11 cellular contexts compared by ENCODE assay signal in genomic region chr2:128638741-128639477, GRCh38.
DNase-seq lines count a peak whose midpoint lies in the region; ATAC-seq and TF ChIP-seq lines count a peak whose summit lies in the region.
"Had no signal": no experiment of that assay in that cellular context is flagged by ENCODE, and none has a peak within 500 bp of the region (broad histone marks: within the 10 kb centered on the region; RNA-seq: fewer than 3 reads in every experiment).

No MANE protein-coding gene starts in this region.

- H3K4me2 ChIP-seq in neural cell (ENCODE audit: low read length) (no peak overlapping the region), OCI-LY7 (ENCODE audit: low read length) (no peak overlapping the region)

- intact Hi-C loops in OCI-LY7 (cut with micrococcal nuclease; ENCODE audit: unreplicated experiment) = no loop called here
- intact Hi-C loops in left colon (cut with DNase I, micrococcal nuclease) = no loop called here

- no peak for TF ChIP-seq EP300 in neural cell (conservative IDR thresholded peaks at IDR 0.05; ENCODE audit: poor library complexity, severe bottlenecking)

- H3K79me2 ChIP-seq in neural cell (replicated peaks; ENCODE audit: insufficient read depth, low read length) (no peaks in the 10 kb centered on the region), OCI-LY7 (ENCODE audit: insufficient read depth, low read depth, low read length) (no peaks in the 10 kb centered on the region)

- ATAC-seq in HG03159 (IDR thresholded peaks at IDR 0.05; ENCODE audit: unreplicated experiment) (no peak), left colon (no peak)
- ATAC-seq in activated T-cell treated with anti-CD3 and anti-CD28 coated beads, Interleukin-2, amount 50 U/mL, for 72 hours (replicated peaks in 1 of 2) = no peak

- CTCF ChIA-PET in OCI-LY7 (lab: Charles Lee; ENCODE audit: unreplicated experiment) = no interaction called here

- no peaks in the 10 kb centered on the region for H3K36me3 Mint-ChIP-seq in activated T-cell treated with anti-CD3 and anti-CD28 coated beads, Interleukin-2, amount 50 U/mL, for 72 hours (ENCODE audit: insufficient read depth in 2 of 2)

- H3K27me3 Mint-ChIP-seq in activated T-cell treated with anti-CD3 and anti-CD28 coated beads, Interleukin-2, amount 50 U/mL, for 72 hours (ENCODE audit: low read depth) = no peaks in the 10 kb centered on the region

- 21% methylated on average over 9 of the region's 9 CpGs for WGBS in HUES64

- H3K27ac Mint-ChIP-seq in activated T-cell treated with anti-CD3 and anti-CD28 coated beads, Interleukin-2, amount 50 U/mL, for 72 hours = no peak overlapping the region

- POLR2A ChIA-PET in OCI-LY7 (lab: Charles Lee) = no interaction called here

- H3K36me3 ChIP-seq in HUES64 (ENCODE audit: insufficient read depth, low read length) (no peaks in the 10 kb centered on the region), neural cell (ENCODE audit: insufficient read depth, low read length) (no peaks in the 10 kb centered on the region), OCI-LY7 (ENCODE audit: insufficient read depth, low read length) (no peaks in the 10 kb centered on the region)

- H3K4me3 Mint-ChIP-seq in activated T-cell treated with anti-CD3 and anti-CD28 coated beads, Interleukin-2, amount 50 U/mL, for 72 hours = no peak overlapping the region

- H3K4me1 Mint-ChIP-seq in activated T-cell treated with anti-CD3 and anti-CD28 coated beads, Interleukin-2, amount 50 U/mL, for 72 hours (ENCODE audit: low read depth) = peaks cover 5% of the 10 kb centered on the region

- H2AFZ ChIP-seq in neural cell (ENCODE audit: low read depth, low read length) (no peak overlapping the region), OCI-LY7 (ENCODE audit: low read length) (no peak overlapping the region)

- H3K27me3 ChIP-seq in HUES64 (ENCODE audit: insufficient read depth, low read length) (no peaks in the 10 kb centered on the region), neural cell (ENCODE audit: insufficient read depth, low read depth, low read length) (no peaks in the 10 kb centered on the region)

- peaks cover 30% of the 10 kb centered on the region for H3K4me1 ChIP-seq in HUES64 (ENCODE audit: insufficient read depth, low read length)
- H3K4me1 ChIP-seq in OCI-LY7 (ENCODE audit: insufficient read depth, low read length, poor library complexity, severe bottlenecking) = no peaks in the 10 kb centered on the region

- peak; percentile 77 for DNase-seq in DMS 273 (lab: John Stamatoyannopoulos, UW; ENCODE audit: unreplicated experiment)
- DNase-seq in ecto neural progenitor cell (ENCODE audit: low spot score) = peak; percentile 88
- no peak for DNase-seq in OCI-LY7 (ENCODE audit: low spot score)
- no peak for DNase-seq in left colon
- DNase-seq in activated T-cell treated with anti-CD3 and anti-CD28 coated beads, Interleukin-2, amount 50 U/mL, for 72 hours = no peak
- DNase-seq: GF-D8; NCI-H226; stimulated activated CD4-positive, alpha-beta T cell treated with anti-CD3 and anti-CD28 coated beads, Interleukin-4, amount 100 ng/mL, for 4 hours had no signal

- H3K4me3 ChIP-seq in HUES64 (ENCODE audit: low read length) (peak overlapping the region; percentile 5; the same call in 1 of the 2 replicates), neural cell (ENCODE audit: low read length) (no peak overlapping the region), OCI-LY7 (ENCODE audit: low read depth, low read length, poor library complexity, severe bottlenecking) (no peak overlapping the region)

- BruUV-seq in OCI-LY7 (replicated peaks; lab: Mats Ljungman, UMichigan) = no TSS peak

- H4K20me1 ChIP-seq in neural cell (ENCODE audit: insufficient read depth) = no peaks in the 10 kb centered on the region
- H4K20me1 ChIP-seq in OCI-LY7 (ENCODE audit: insufficient read depth, low read length) = no peaks in the 10 kb centered on the region

- no peaks in the 10 kb centered on the region for H3K9me3 ChIP-seq in HUES64 (ENCODE audit: insufficient read depth, low read depth, low read length)
- H3K9me3 ChIP-seq in neural cell (ENCODE audit: low read length) = no peaks in the 10 kb centered on the region
- no peaks in the 10 kb centered on the region for H3K9me3 ChIP-seq in OCI-LY7 (ENCODE audit: low read length)

- TF ChIP-seq RAD21 in neural cell (conservative IDR thresholded peaks at IDR 0.05) = peak; percentile 14

- H3K9me2 ChIP-seq in neural cell (ENCODE audit: insufficient read depth, low read length) (no peaks in the 10 kb centered on the region), OCI-LY7 (ENCODE audit: insufficient read depth, low read length) (no peaks in the 10 kb centered on the region)

- no peaks in the 10 kb centered on the region for H3K9me3 Mint-ChIP-seq in activated T-cell treated with anti-CD3 and anti-CD28 coated beads, Interleukin-2, amount 50 U/mL, for 72 hours

- H3K27ac ChIP-seq in HUES64 (ENCODE audit: low read depth, low read length) (peak overlapping the region; percentile 95), neural cell (ENCODE audit: low read length) (peak overlapping the region; percentile 52), OCI-LY7 (ENCODE audit: low read depth, low read length, poor library complexity, severe bottlenecking) (no peak overlapping the region)

- H3F3A ChIP-seq in neural cell (ENCODE audit: insufficient read depth, low read length, poor library complexity, severe bottlenecking) = no peaks in the 10 kb centered on the region

- H3K9ac ChIP-seq in HUES64 (ENCODE audit: low read depth, low read length) (peak overlapping the region; percentile 71), neural cell (ENCODE audit: low read length) (no peak overlapping the region)

- TF ChIP-seq CTCF in neural cell (IDR thresholded peaks at IDR 0.05; ENCODE audit: poor library complexity, severe bottlenecking) (no peak), OCI-LY7 (conservative IDR thresholded peaks at IDR 0.05; ENCODE audit: low read length) (no peak)

TF ChIP-seq in neural cell, 6 proteins besides CTCF, POLR2A, EP300 and RAD21:
- TF ChIP-seq POLR2AphosphoS5 (IDR thresholded peaks at IDR 0.05) (no peak), EZH2 (IDR thresholded peaks at IDR 0.05; ENCODE audit: borderline replicate concordance, insufficient read depth, low read length, poor library complexity, severe bottlenecking) (no peak), MXI1 (conservative IDR thresholded peaks at IDR 0.05; ENCODE audit: poor library complexity, severe bottlenecking) (no peak), SMC3 (conservative IDR thresholded peaks at IDR 0.05; ENCODE audit: poor library complexity) (no peak)

Comparison
In these comparisons a context has a peak if more than half of its experiments do, and no peak if none do; other contexts are left out.
1. DNase-seq: peak in DMS 273 (single experiment) and ecto neural progenitor cell (single experiment); none in OCI-LY7 (single experiment), left colon (0 of 2) and activated T-cell treated with anti-CD3 and anti-CD28 coated beads, Interleukin-2, amount 50 U/mL, for 72 hours (0 of 2).